Comparison of ENCODE assay signal across 15 cellular contexts in the genomic region with DNA sequence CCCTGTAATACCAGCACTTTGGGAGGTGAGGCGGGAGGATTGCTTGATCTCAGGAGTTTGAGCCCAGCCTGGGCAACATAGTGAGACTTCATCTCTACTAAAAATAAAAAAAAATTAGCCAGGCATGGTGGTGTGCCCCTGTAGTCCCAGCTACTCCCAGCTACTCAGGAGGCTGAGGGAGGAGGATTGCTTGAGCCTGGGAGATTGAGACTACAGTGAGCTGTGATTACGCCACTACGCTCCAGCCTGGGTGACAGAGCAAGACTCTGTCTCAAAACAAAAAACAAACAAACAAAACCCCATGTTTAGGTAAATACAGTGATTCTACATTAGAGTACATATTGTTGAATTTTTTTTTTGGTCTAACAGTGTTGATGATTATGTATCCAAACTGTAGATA. TPM values are rescaled to one million over a fixed set of nuclear protein-coding genes. Genes with fewer than 3 reads are reported as not detected.
DNase-seq lines count a peak whose midpoint lies in the region; ATAC-seq and TF ChIP-seq lines count a peak whose summit lies in the region.
"Not testable (repeated sequence)": the region's sequence is repeated elsewhere in the genome, so short reads cannot be mapped to it uniquely, and the experiment has no call there.
"Had no signal": no experiment of that assay in that cellular context is flagged by ENCODE, and none has a peak within 500 bp of the region (broad histone marks: within the 10 kb centered on the region; RNA-seq: fewer than 3 reads in every experiment).

No MANE protein-coding gene starts in this region.

- H3K4me3 ChIP-seq in BLaER1 treated with 17β-estradiol and CSF1 and Interleukin-3, amounts not matched to agents 10 nM and 100 nM; CD4-positive, alpha-beta memory T cell (ENCODE audit: low read length in 2 of 2); HEK293 (ENCODE audit: low read depth, low read length); OCI-LY7 (ENCODE audit: low read depth, low read length, poor library complexity, severe bottlenecking); hepatocyte; naive thymus-derived CD4-positive, alpha-beta T cell (ENCODE audit: low read length): not testable (repeated sequence)

- intact Hi-C loops in CD4-positive, alpha-beta memory T cell (cut with micrococcal nuclease) = loop anchor here (5.0 kb wide), 1 partner anchor 34 kb away; no protein-coding TSS in a partner anchor
- intact Hi-C loops in OCI-LY7 (cut with micrococcal nuclease; ENCODE audit: unreplicated experiment); naive thymus-derived CD4-positive, alpha-beta T cell (cut with micrococcal nuclease): not testable (repeated sequence)

- not testable (repeated sequence) for H3K9me2 ChIP-seq in OCI-LY7 (ENCODE audit: insufficient read depth, low read length); hepatocyte (replicated peaks; ENCODE audit: insufficient read depth)

- H3K4me1 ChIP-seq in BLaER1 treated with 17β-estradiol and CSF1 and Interleukin-3, amounts not matched to agents 10 nM and 100 nM = peaks cover 14 to 91% (median 20%) of the 10 kb centered on the region in 10 experiments
- peaks cover 52% of the 10 kb centered on the region for H3K4me1 ChIP-seq in CD4-positive, alpha-beta memory T cell (ENCODE audit: insufficient read depth, low read length)
- H3K4me1 ChIP-seq in HEK293 (ENCODE audit: control insufficient read depth, insufficient read depth, low read length) (peaks cover 22% of the 10 kb centered on the region), OCI-LY7 (ENCODE audit: insufficient read depth, low read length, poor library complexity, severe bottlenecking) (peaks cover 10% of the 10 kb centered on the region), hepatocyte (ENCODE audit: insufficient read depth) (peaks cover 56% of the 10 kb centered on the region)
- H3K4me1 ChIP-seq in naive thymus-derived CD4-positive, alpha-beta T cell (ENCODE audit: control insufficient read depth in 2 of 2, insufficient read depth in 2 of 2, low read length in 2 of 2) = peaks cover 7 to 12% of the 10 kb centered on the region in 2 donors

- peaks cover 0 to 31% (median 8%) of the 10 kb centered on the region in 11 experiments; a peak in 6 of 22 replicates for H3K36me3 ChIP-seq in BLaER1 treated with 17β-estradiol and CSF1 and Interleukin-3, amounts not matched to agents 10 nM and 100 nM
- not testable (repeated sequence) for H3K36me3 ChIP-seq in CD4-positive, alpha-beta memory T cell (ENCODE audit: insufficient read depth, low read length); HEK293 (ENCODE audit: control insufficient read depth in 2 of 2, insufficient read depth in 1 of 2, low read length in 2 of 2); OCI-LY7 (ENCODE audit: insufficient read depth, low read length); hepatocyte (replicated peaks; ENCODE audit: insufficient read depth, low read depth); naive thymus-derived CD4-positive, alpha-beta T cell (ENCODE audit: control insufficient read depth in 2 of 3, insufficient read depth in 3 of 3, low read length in 3 of 3)

- CTCF ChIA-PET in CD4-positive, alpha-beta memory T cell (lab: Charles Lee; ENCODE audit: partially characterized antibody); OCI-LY7 (lab: Charles Lee; ENCODE audit: unreplicated experiment); naive thymus-derived CD4-positive, alpha-beta T cell (lab: Charles Lee): not testable (repeated sequence)
- CTCF ChIA-PET in HEK293 (lab: Yijun Ruan, JAX) = interaction anchor here (0.6 to 2.7 kb wide), 7 partner anchors 12 to 405 kb away, joined by 3 to 8 read pairs (median 4); no protein-coding TSS in a partner anchor

- H3K4me3 Mint-ChIP-seq in CD4-positive, alpha-beta memory T cell = peak overlapping the region in 1 of 8 donors; percentile 13
- H3K4me3 Mint-ChIP-seq in activated naive CD4-positive, alpha-beta T cell treated with anti-CD3 and anti-CD28 coated beads, Interleukin-2, amount 50 U/mL, for 24 hours; naive thymus-derived CD4-positive, alpha-beta T cell; progenitor cell of endocrine pancreas (ENCODE audit: low read depth): not testable (repeated sequence)

- H3K27ac ChIP-seq in BLaER1 treated with 17β-estradiol and CSF1 and Interleukin-3, amounts not matched to agents 10 nM and 100 nM = 0 out of 22 replicates have a peak overlapping the region, but pooled peaks of 2 of the 11 experiments have one; percentile 8 to 11
- not testable (repeated sequence) for H3K27ac ChIP-seq in CD4-positive, alpha-beta memory T cell (ENCODE audit: low read depth, low read length); HEK293 (ENCODE audit: extremely low read depth, low read depth, low read length); OCI-LY7 (ENCODE audit: low read depth, low read length, poor library complexity, severe bottlenecking); naive thymus-derived CD4-positive, alpha-beta T cell (ENCODE audit: low read depth, low read length)
- H3K27ac ChIP-seq in hepatocyte = peak overlapping the region; percentile 22

- H2AFZ ChIP-seq in OCI-LY7 (ENCODE audit: low read length); hepatocyte: not testable (repeated sequence)

- DNase-seq in CD4-positive, alpha-beta memory T cell; OCI-LY7 (ENCODE audit: low spot score); hepatocyte (ENCODE audit: low spot score); naive thymus-derived CD4-positive, alpha-beta T cell; progenitor cell of endocrine pancreas (ENCODE audit: low spot score, unreplicated experiment): not testable (repeated sequence)

- H3K27ac Mint-ChIP-seq in CD4-positive, alpha-beta memory T cell = peak overlapping the region in 4 of 7 donors; percentile 21 to 47 (median 30)
- peak overlapping the region; percentile 25 for H3K27ac Mint-ChIP-seq in activated naive CD4-positive, alpha-beta T cell treated with anti-CD3 and anti-CD28 coated beads, Interleukin-2, amount 50 U/mL, for 24 hours
- peak overlapping the region in 7 of 9 donors; percentile 3 to 46 (median 23) for H3K27ac Mint-ChIP-seq in naive thymus-derived CD4-positive, alpha-beta T cell
- H3K27ac Mint-ChIP-seq in progenitor cell of endocrine pancreas = peak overlapping the region; percentile 78

- not testable (repeated sequence) for H3K9me3 Mint-ChIP-seq in CD4-positive, alpha-beta memory T cell; activated naive CD4-positive, alpha-beta T cell treated with anti-CD3 and anti-CD28 coated beads, Interleukin-2, amount 50 U/mL, for 24 hours; naive thymus-derived CD4-positive, alpha-beta T cell; progenitor cell of endocrine pancreas (ENCODE audit: low read depth)

- not testable (repeated sequence) for H3K27me3 ChIP-seq in BLaER1 treated with 17β-estradiol and CSF1 and Interleukin-3, amounts not matched to agents 10 nM and 100 nM; CD4-positive, alpha-beta memory T cell (ENCODE audit: insufficient read depth, low read length); hepatocyte; naive thymus-derived CD4-positive, alpha-beta T cell (ENCODE audit: control insufficient read depth in 2 of 2, insufficient read depth in 2 of 2, low read length in 2 of 2)

- peak overlapping the region in 10 of 11 experiments; percentile 23 to 84 (median 53); a peak in 17 of 22 replicates for H3K4me2 ChIP-seq in BLaER1 treated with 17β-estradiol and CSF1 and Interleukin-3, amounts not matched to agents 10 nM and 100 nM
- H3K4me2 ChIP-seq in OCI-LY7 (ENCODE audit: low read length) = 0 out of 2 replicates have a peak overlapping the region, but pooled peaks have one; percentile 4
- H3K4me2 ChIP-seq in hepatocyte = peak overlapping the region; percentile 4

- WGBS in hepatocyte (ENCODE audit: low lambda C conversion rate, missing lambda C conversion rate) = 91% methylated on average over 3 of the region's 3 CpGs

- peaks cover 76 to 100% (median 100%) of the 10 kb centered on the region in 11 experiments for H4K20me1 ChIP-seq in BLaER1 treated with 17β-estradiol and CSF1 and Interleukin-3, amounts not matched to agents 10 nM and 100 nM
- H4K20me1 ChIP-seq in OCI-LY7 (ENCODE audit: insufficient read depth, low read length) (peaks cover 15% of the 10 kb centered on the region; the same call in 1 of the 2 replicates), hepatocyte (ENCODE audit: insufficient read depth, poor library complexity, severe bottlenecking) (peaks cover 77% of the 10 kb centered on the region)

- H3K36me3 Mint-ChIP-seq in CD4-positive, alpha-beta memory T cell; activated naive CD4-positive, alpha-beta T cell treated with anti-CD3 and anti-CD28 coated beads, Interleukin-2, amount 50 U/mL, for 24 hours; naive thymus-derived CD4-positive, alpha-beta T cell; progenitor cell of endocrine pancreas (ENCODE audit: insufficient read depth): not testable (repeated sequence)

- H3K4me1 Mint-ChIP-seq in CD4-positive, alpha-beta memory T cell = peaks cover 38 to 55% (median 40%) of the 10 kb centered on the region in 4 donors
- peaks cover 38% of the 10 kb centered on the region for H3K4me1 Mint-ChIP-seq in activated naive CD4-positive, alpha-beta T cell treated with anti-CD3 and anti-CD28 coated beads, Interleukin-2, amount 50 U/mL, for 24 hours
- peaks cover 29 to 48% (median 35%) of the 10 kb centered on the region in 7 donors for H3K4me1 Mint-ChIP-seq in naive thymus-derived CD4-positive, alpha-beta T cell
- H3K4me1 Mint-ChIP-seq in progenitor cell of endocrine pancreas (ENCODE audit: low read depth) = peaks cover 32% of the 10 kb centered on the region

- BruUV-seq in OCI-LY7 (replicated peaks; lab: Mats Ljungman, UMichigan) = not testable (repeated sequence)

- POLR2A ChIA-PET in CD4-positive, alpha-beta memory T cell (lab: Charles Lee; ENCODE audit: partially characterized antibody) = interaction anchor here (0.6 kb wide), 1 partner anchor 44 kb away, joined by 4 read pairs; no protein-coding TSS in a partner anchor
- POLR2A ChIA-PET in HEK293 (lab: Yijun Ruan, JAX) = interaction anchor here (1.2 kb wide), 1 partner anchor 20 kb away, joined by 4 read pairs; the partner anchor contains the start of gene GNAI3
- POLR2A ChIA-PET in OCI-LY7 (lab: Charles Lee) = interaction anchor here (0.6 kb wide), 1 partner anchor 530 kb away, joined by 3 read pairs; no protein-coding TSS in a partner anchor
- POLR2A ChIA-PET in naive thymus-derived CD4-positive, alpha-beta T cell (lab: Charles Lee) = interaction anchor here (1.0 kb wide), 1 partner anchor 20 kb away, joined by 3 read pairs; the partner anchor contains the start of gene GNAI3

- not testable (repeated sequence) for ATAC-seq in naive thymus-derived CD4-positive, alpha-beta T cell

- H3K9me3 ChIP-seq in BLaER1 treated with 17β-estradiol and CSF1 and Interleukin-3, amounts not matched to agents 10 nM and 100 nM (replicated peaks in 1 of 11); CD4-positive, alpha-beta memory T cell (ENCODE audit: control insufficient read depth in 1 of 2, low read length in 2 of 2); HEK293 (ENCODE audit: control insufficient read depth, insufficient read depth, low read depth, low read length); OCI-LY7 (ENCODE audit: low read length); hepatocyte (ENCODE audit: low read depth); naive thymus-derived CD4-positive, alpha-beta T cell (ENCODE audit: control insufficient read depth in 2 of 3, low read length in 3 of 3): not testable (repeated sequence)

- H3K9ac ChIP-seq in BLaER1 treated with 17β-estradiol and CSF1 and Interleukin-3, amounts not matched to agents 10 nM and 100 nM = not testable (repeated sequence)

- H3K79me2 ChIP-seq in OCI-LY7 (ENCODE audit: insufficient read depth, low read depth, low read length) (peaks cover 56% of the 10 kb centered on the region; the same call in 1 of the 2 replicates), hepatocyte (peaks cover 100% of the 10 kb centered on the region)

- not testable (repeated sequence) for TF ChIP-seq CTCF in HEK293 (tag by site-specific recombination; IDR thresholded peaks at IDR 0.05); OCI-LY7 (conservative IDR thresholded peaks at IDR 0.05; ENCODE audit: low read length); hepatocyte (IDR thresholded peaks at IDR 0.05; ENCODE audit: poor library complexity); progenitor cell of endocrine pancreas (IDR thresholded peaks at IDR 0.05; ENCODE audit: unreplicated experiment)

- H3K27me3 Mint-ChIP-seq in CD4-positive, alpha-beta memory T cell; activated naive CD4-positive, alpha-beta T cell treated with anti-CD3 and anti-CD28 coated beads, Interleukin-2, amount 50 U/mL, for 24 hours; naive thymus-derived CD4-positive, alpha-beta T cell; progenitor cell of endocrine pancreas: not testable (repeated sequence)

RNA-seq across cellular contexts. Expression of gene GNAI3, which starts 19.9 kb away (rescaled TPM):
- total RNA-seq in CD4-positive, alpha-beta memory T cell = 1 to 10 TPM; 7.7 to 8.1 TPM
- 10 to 100 TPM in 1 of 2 donors, 1 to 10 TPM in 1; 9.8 to 11.6 TPM for polyA plus RNA-seq in CD4-positive, alpha-beta memory T cell
- total RNA-seq in OCI-LY7 (2014; rRNA removed; shearing (Covaris generic)) = 3.8 and 4.1 TPM in 2 replicates
- total RNA-seq in OCI-LY7 (2022) (5.4 and 6.1 TPM in 2 replicates), hepatocyte (10.9 and 11.5 TPM in 2 replicates), progenitor cell of endocrine pancreas (10.0 and 10.3 TPM in 2 replicates)
- 8.1 and 8.9 TPM in 2 replicates for polyA plus RNA-seq in hepatocyte
- 1 to 10 TPM; 4.9 to 9.3 (median 7.0) TPM for total RNA-seq in naive thymus-derived CD4-positive, alpha-beta T cell
- polyA plus RNA-seq in naive thymus-derived CD4-positive, alpha-beta T cell = 1 to 10 TPM; 7.2 to 7.7 TPM

RNA-seq across cellular contexts. Expression of gene GPR61, which starts 28.6 kb away (rescaled TPM):
- under 1 TPM in 1 of 2 experiments, not detected in 1; 0.53 TPM for total RNA-seq in CD4-positive, alpha-beta memory T cell
- polyA plus RNA-seq in CD4-positive, alpha-beta memory T cell = under 1 TPM; 0.35 to 0.84 TPM
- total RNA-seq in OCI-LY7 (2014; rRNA removed; shearing (Covaris generic)) = not detected in 2 replicates
- total RNA-seq in OCI-LY7 (2022) (not detected in 2 replicates), hepatocyte (0.50 TPM in 1 of 2 replicates, not detected in the other), progenitor cell of endocrine pancreas (0.53 TPM in 1 of 2 replicates, not detected in the other)
- 0.88 and 1.1 TPM in 2 replicates for polyA plus RNA-seq in hepatocyte
- under 1 TPM; 0.05 to 0.58 (median 0.42) TPM for total RNA-seq in naive thymus-derived CD4-positive, alpha-beta T cell
- under 1 TPM in 1 of 2 donors, not detected in 1; 0.45 TPM for polyA plus RNA-seq in naive thymus-derived CD4-positive, alpha-beta T cell
- total RNA-seq: A673, Caco-2, Daoy, GM23248, HT1080, IMR-90 had no signal
- polyA plus RNA-seq: AG04450, GM23248, IMR-90 had no signal

RNA-seq across cellular contexts. Expression of gene GNAT2, which starts 51.1 kb away (rescaled TPM):
- not detected for total RNA-seq in CD4-positive, alpha-beta memory T cell
- not detected for polyA plus RNA-seq in CD4-positive, alpha-beta memory T cell
- total RNA-seq in OCI-LY7 (2014; rRNA removed; shearing (Covaris generic)) = not detected in 2 replicates
- 1.3 and 2.0 TPM in 2 replicates for total RNA-seq in OCI-LY7 (2022)
- total RNA-seq in hepatocyte = 0.96 TPM in 1 of 2 replicates, not detected in the other
- polyA plus RNA-seq in hepatocyte = 0.18 and 0.19 TPM in 2 replicates
- under 1 TPM in 1 of 5 experiments, not detected in 4; 0.39 TPM for total RNA-seq in naive thymus-derived CD4-positive, alpha-beta T cell
- not detected for polyA plus RNA-seq in naive thymus-derived CD4-positive, alpha-beta T cell
- total RNA-seq in progenitor cell of endocrine pancreas = 0.57 TPM in 1 of 2 replicates, not detected in the other
- total RNA-seq: A673, Caco-2, GM23248 had no signal
- polyA plus RNA-seq: GM23248 had no signal

RNA-seq across cellular contexts. Expression of gene AMPD2, which starts 51.4 kb away (rescaled TPM):
- 10 to 100 TPM; 87.0 to 96.1 TPM for total RNA-seq in CD4-positive, alpha-beta memory T cell
- polyA plus RNA-seq in CD4-positive, alpha-beta memory T cell = 10 to 100 TPM; 43.8 to 56.2 TPM
- total RNA-seq in OCI-LY7 (2014; rRNA removed; shearing (Covaris generic)) = 51.8 and 62.7 TPM in 2 replicates
- 56.8 and 66.2 TPM in 2 replicates for total RNA-seq in OCI-LY7 (2022)
- 63.1 and 81.9 TPM in 2 replicates for total RNA-seq in hepatocyte
- 80.9 and 101 TPM in 2 replicates for polyA plus RNA-seq in hepatocyte
- total RNA-seq in naive thymus-derived CD4-positive, alpha-beta T cell = 100 to 1,000 TPM in 3 of 5 experiments, 10 to 100 TPM in 2; 82.8 to 403 (median 119) TPM
- 10 to 100 TPM; 26.2 to 51.7 TPM for polyA plus RNA-seq in naive thymus-derived CD4-positive, alpha-beta T cell
- 91.6 and 94.5 TPM in 2 replicates for total RNA-seq in progenitor cell of endocrine pancreas

RNA-seq across cellular contexts. Expression of gene AMIGO1, which starts 58.7 kb away (rescaled TPM):
- total RNA-seq in CD4-positive, alpha-beta memory T cell = 10 to 100 TPM; 28.1 to 29.3 TPM
- polyA plus RNA-seq in CD4-positive, alpha-beta memory T cell = 10 to 100 TPM in 1 of 2 donors, 1 to 10 TPM in 1; 6.4 to 19.8 TPM
- 0.16 and 0.33 TPM in 2 replicates for total RNA-seq in OCI-LY7 (2014; rRNA removed; shearing (Covaris generic))
- total RNA-seq in OCI-LY7 (2022) = 0.15 and 0.17 TPM in 2 replicates
- total RNA-seq in hepatocyte = 4.1 and 4.4 TPM in 2 replicates
- polyA plus RNA-seq in hepatocyte = 2.0 and 2.6 TPM in 2 replicates
- 10 to 100 TPM in 3 of 5 experiments, 1 to 10 TPM in 2; 2.9 to 42.2 (median 17.7) TPM for total RNA-seq in naive thymus-derived CD4-positive, alpha-beta T cell
- polyA plus RNA-seq in naive thymus-derived CD4-positive, alpha-beta T cell = 10 to 100 TPM; 17.4 to 36.2 TPM
- 7.0 and 7.2 TPM in 2 replicates for total RNA-seq in progenitor cell of endocrine pancreas

Comparison
In these comparisons a context has a peak if more than half of its experiments do, and no peak if none do; other contexts are left out.
1. H3K27ac Mint-ChIP-seq: peak in every context shown above with its lines; median percentile 78 in progenitor cell of endocrine pancreas; 30 in CD4-positive, alpha-beta memory T cell; 25 in activated naive CD4-positive, alpha-beta T cell treated with anti-CD3 and anti-CD28 coated beads, Interleukin-2, amount 50 U/mL, for 24 hours; 23 in naive thymus-derived CD4-positive, alpha-beta T cell.